Comparison of ENCODE assay signal across 1 cellular context in the genomic region with DNA sequence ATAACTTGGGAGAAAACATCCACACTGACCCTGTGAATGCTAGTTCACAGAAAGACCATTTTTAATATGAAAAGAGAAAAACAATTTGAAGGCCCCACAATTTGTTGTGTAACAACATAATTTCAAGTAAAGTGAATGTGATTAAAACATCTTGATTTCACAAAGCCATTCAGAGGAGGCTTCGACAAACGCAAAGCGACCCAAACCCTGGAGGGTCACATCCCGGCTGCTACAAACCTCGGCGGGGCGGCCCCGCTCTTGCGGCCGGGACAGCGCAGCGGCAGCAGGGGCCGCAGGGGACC.
TF ChIP-seq lines count a peak whose summit lies in the region.

No MANE protein-coding gene starts in this region.

TF ChIP-seq in GM12878, 131 proteins besides CTCF, POLR2A, EP300 and RAD21:
- TF ChIP-seq BMI1 (IDR thresholded peaks at IDR 0.05; ENCODE audit: borderline replicate concordance) (no peak), IKZF2 (IDR thresholded peaks at IDR 0.05) (no peak), SIN3A (IDR thresholded peaks at IDR 0.05; ENCODE audit: low read depth, low read length) (no peak)
- TF ChIP-seq, protein P1, sequence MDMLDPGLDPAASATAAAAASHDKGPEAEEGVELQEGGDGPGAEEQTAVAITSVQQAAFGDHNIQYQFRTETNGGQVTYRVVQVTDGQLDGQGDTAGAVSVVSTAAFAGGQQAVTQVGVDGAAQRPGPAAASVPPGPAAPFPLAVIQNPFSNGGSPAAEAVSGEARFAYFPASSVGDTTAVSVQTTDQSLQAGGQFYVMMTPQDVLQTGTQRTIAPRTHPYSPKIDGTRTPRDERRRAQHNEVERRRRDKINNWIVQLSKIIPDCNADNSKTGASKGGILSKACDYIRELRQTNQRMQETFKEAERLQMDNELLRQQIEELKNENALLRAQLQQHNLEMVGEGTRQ (IDR thresholded peaks at IDR 0.05; ENCODE audit: borderline replicate concordance, low read depth, low read length): no peak
